ENCODE assay signal across 8 cellular contexts in genomic region chr1:185156854-185157598, GRCh38. TPM values are rescaled to one million over a fixed set of nuclear protein-coding genes. Genes with fewer than 3 reads are reported as not detected.
A peak's percentile ranks its signal among the peaks of the same experiment; 100 is the strongest.
DNase-seq lines count a peak whose midpoint lies in the region; ATAC-seq and TF ChIP-seq lines count a peak whose summit lies in the region.

Gene SWT1 (plus strand): TSS chr1:185157167. CDS start chr1:185160842, 3,675 bp downstream.
Gene TRMT1L (minus strand): TSS chr1:185156953. CDS start chr1:185156712, 241 bp downstream.

- H3K4me3 Mint-ChIP-seq in WTC11 (peak within 1 kb of the TSS; percentile 98), immature natural killer cell (peak within 1 kb of the TSS; percentile 95 to 100 (median 98))

- peaks cover 3% of the 10 kb centered on the region; the same call in 1 of the 2 replicates for H3K27me3 Mint-ChIP-seq in WTC11 (ENCODE audit: low read depth)
- H3K27me3 Mint-ChIP-seq in immature natural killer cell (ENCODE audit: low read depth in 3 of 3): peaks cover 5 to 10% (median 6%) of the 10 kb centered on the region in 3 donors

- no peak for TF ChIP-seq CTCF in WTC11 (IDR thresholded peaks at IDR 0.05)

- POLR2A ChIA-PET in WTC11 (lab: Charles Lee): interaction anchor here (0.6 to 0.9 kb wide), 6 partner anchors 16 to 199 kb away, joined by 3 to 7 read pairs (median 3); partner anchors contain the start of gene IVNS1ABP

- H3K4me1 Mint-ChIP-seq in WTC11 (peaks cover 16% of the 10 kb centered on the region), immature natural killer cell (peaks cover 27 to 38% of the 10 kb centered on the region in 2 donors)

- peak; percentile 99 for DNase-seq in ACHN
- DNase-seq in NCI-H2227 (lab: John Stamatoyannopoulos, UW; ENCODE audit: unreplicated experiment): peak; percentile 99
- peak; percentile 99 for DNase-seq in WTC11 (ENCODE audit: low spot score)
- DNase-seq in caudate nucleus (lab: John Stamatoyannopoulos, UW): peak; percentile 89 to 100 (median 99)
- DNase-seq in immature natural killer cell: peak; percentile 97 to 98 (median 97)
- DNase-seq in smooth muscle cell of the brain vasculature (ENCODE audit: low read depth, low spot score): peak; percentile 99

- CTCF ChIA-PET in WTC11 (lab: Charles Lee): interaction anchor here (1.0 to 2.3 kb wide), 5 partner anchors 13 to 524 kb away, joined by 3 to 20 read pairs (median 4); partner anchors contain the start of gene IVNS1ABP

- peak within 1 kb of the TSS; percentile 98 for H3K27ac ChIP-seq in caudate nucleus (ENCODE audit: low read depth, low read length)

- peak within 1 kb of the TSS; percentile 94 for H3K27ac Mint-ChIP-seq in WTC11
- H3K27ac Mint-ChIP-seq in immature natural killer cell: peak within 1 kb of the TSS; percentile 91 to 99 (median 97)

- in situ Hi-C loops in ACHN (cut with HindIII; ENCODE audit: low pct_ligation_motif_present, low pct_unique_long_range_greater_than_20kb, low sequenced_read_pairs): loop anchor here (25.0 kb wide), 1 partner anchor 345 kb away; no protein-coding TSS in a partner anchor

- H3K36me3 Mint-ChIP-seq in WTC11: no peaks in the 10 kb centered on the region
- H3K36me3 Mint-ChIP-seq in immature natural killer cell: peaks cover 0 to 7% (median 0%) of the 10 kb centered on the region in 3 donors

- ATAC-seq in GM18873 (IDR thresholded peaks at IDR 0.05; ENCODE audit: low FRiP score, unreplicated experiment) (peak; percentile 96), HG03139 (IDR thresholded peaks at IDR 0.05; ENCODE audit: unreplicated experiment) (peak; percentile 92), WTC11 (peak; percentile 95)

- H3K9me3 Mint-ChIP-seq in WTC11 (no peaks in the 10 kb centered on the region), immature natural killer cell (no peaks in the 10 kb centered on the region)

TF ChIP-seq in WTC11, 78 proteins besides CTCF, POLR2A, EP300 and RAD21 (continues in another document):
- TF ChIP-seq ETV6 (CRISPR knock-in tag; IDR thresholded peaks at IDR 0.05): peak; percentile 48; the same call in 1 of the 2 replicates
- no peak for TF ChIP-seq MXD4 (CRISPR knock-in tag; IDR thresholded peaks at IDR 0.05; ENCODE audit: borderline replicate concordance)
- no peak for TF ChIP-seq PRDM15 (CRISPR knock-in tag; IDR thresholded peaks at IDR 0.05)
- peak; percentile 78 for TF ChIP-seq GABPB1 (CRISPR knock-in tag; IDR thresholded peaks at IDR 0.05)
- no peak for TF ChIP-seq MLX (CRISPR knock-in tag; IDR thresholded peaks at IDR 0.05)
- TF ChIP-seq USF1 (CRISPR knock-in tag; IDR thresholded peaks at IDR 0.05): peak; percentile 37; the same call in 1 of the 2 replicates
- TF ChIP-seq ELF4 (CRISPR knock-in tag; IDR thresholded peaks at IDR 0.05; ENCODE audit: low read depth): no peak
- TF ChIP-seq STAT6 (CRISPR knock-in tag; conservative IDR thresholded peaks at IDR 0.05; ENCODE audit: low read depth): no peak
- TF ChIP-seq HMGXB4 (CRISPR knock-in tag; IDR thresholded peaks at IDR 0.05): no peak
- TF ChIP-seq ZNF232 (CRISPR knock-in tag; IDR thresholded peaks at IDR 0.05): no peak
- no peak for TF ChIP-seq ZNF396 (CRISPR knock-in tag; IDR thresholded peaks at IDR 0.05; ENCODE audit: borderline replicate concordance)
- TF ChIP-seq ATF3 (CRISPR knock-in tag; conservative IDR thresholded peaks at IDR 0.05): no peak
- no peak for TF ChIP-seq TCF7 (CRISPR knock-in tag; IDR thresholded peaks at IDR 0.05; ENCODE audit: low read depth)
- no peak for TF ChIP-seq JUN (CRISPR knock-in tag; IDR thresholded peaks at IDR 0.05)
- TF ChIP-seq SP1 (CRISPR knock-in tag; conservative IDR thresholded peaks at IDR 0.05): peak; percentile 99
- no peak for TF ChIP-seq GTF2I (CRISPR knock-in tag; conservative IDR thresholded peaks at IDR 0.05)

RNA-seq across cellular contexts. Expression of gene SWT1, which starts in this region (rescaled TPM):
- total RNA-seq in WTC11 (2021): 5.4 to 5.8 TPM (median 5.5 TPM) in 3 replicates
- polyA plus RNA-seq in immature natural killer cell: 1 to 10 TPM in 2 of 3 donors, under 1 TPM in 1; 0.25 to 2.4 (median 1.6) TPM

RNA-seq across cellular contexts. Expression of gene TRMT1L, which starts in this region (rescaled TPM):
- total RNA-seq in WTC11 (2021): 24.7 to 28.1 TPM (median 27.3 TPM) in 3 replicates
- 10 to 100 TPM in 1 of 3 donors, 1 to 10 TPM in 2; 4.7 to 11.8 (median 5.8) TPM for polyA plus RNA-seq in immature natural killer cell

Comparison
In these comparisons a context has a peak if more than half of its experiments do, and no peak if none do; other contexts are left out.
1. Peak in every context shown above with its lines: DNase-seq, ATAC-seq and H3K27ac ChIP-seq.